2 cellular contexts compared by ENCODE assay signal in the genomic region with DNA sequence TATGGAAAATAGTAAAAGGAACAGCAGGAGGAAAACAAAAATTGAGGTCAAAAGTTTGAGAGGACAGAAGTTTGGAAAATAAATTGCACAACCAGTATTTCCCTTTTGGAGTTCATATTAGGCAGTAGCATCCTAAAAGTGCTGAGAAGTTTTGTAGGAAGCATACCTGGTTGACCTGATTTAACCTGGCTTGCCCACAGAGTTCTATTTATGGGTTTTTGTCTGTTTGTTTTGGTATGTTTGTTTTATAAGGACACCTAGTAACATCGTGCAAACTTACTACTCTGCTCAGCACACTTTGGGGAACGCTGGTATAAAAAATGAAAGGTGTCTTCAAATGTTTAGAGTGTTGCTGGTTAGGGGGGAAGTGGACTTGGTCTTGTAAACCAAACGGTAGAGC.
A peak's percentile ranks its signal among the peaks of the same experiment; 100 is the strongest.
TF ChIP-seq lines count a peak whose summit lies in the region.

No MANE protein-coding gene starts in this region.

TF ChIP-seq in liver, 16 proteins besides CTCF, POLR2A, EP300 and RAD21:
- TF ChIP-seq FOXA2 (IDR thresholded peaks at IDR 0.05) (peak; percentile 7), FOXA1 (IDR thresholded peaks at IDR 0.05) (no peak), NR2F2 (IDR thresholded peaks at IDR 0.05) (no peak), EGR1 (IDR thresholded peaks at IDR 0.05; ENCODE audit: low read depth in 2 of 2) (no peak), YY1 (IDR thresholded peaks at IDR 0.05) (no peak), JUND (IDR thresholded peaks at IDR 0.05) (peak; percentile 26 to 39), TAF1 (conservative IDR thresholded peaks at IDR 0.05) (no peak), HNF4G (IDR thresholded peaks at IDR 0.05) (peak; percentile 33), RXRA (IDR thresholded peaks at IDR 0.05) (peak; percentile 88 to 98), SP1 (IDR thresholded peaks at IDR 0.05) (peak; percentile 89), GABPA (IDR thresholded peaks at IDR 0.05 in 1 of 2, conservative IDR thresholded peaks at IDR 0.05 in 1 of 2) (no peak), HNF4A (conservative IDR thresholded peaks at IDR 0.05) (peak; percentile 43 to 74)
- TF ChIP-seq, protein P1, sequence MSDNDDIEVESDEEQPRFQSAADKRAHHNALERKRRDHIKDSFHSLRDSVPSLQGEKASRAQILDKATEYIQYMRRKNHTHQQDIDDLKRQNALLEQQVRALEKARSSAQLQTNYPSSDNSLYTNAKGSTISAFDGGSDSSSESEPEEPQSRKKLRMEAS (IDR thresholded peaks at IDR 0.05), result peak; percentile 48
- TF ChIP-seq, protein P2, sequence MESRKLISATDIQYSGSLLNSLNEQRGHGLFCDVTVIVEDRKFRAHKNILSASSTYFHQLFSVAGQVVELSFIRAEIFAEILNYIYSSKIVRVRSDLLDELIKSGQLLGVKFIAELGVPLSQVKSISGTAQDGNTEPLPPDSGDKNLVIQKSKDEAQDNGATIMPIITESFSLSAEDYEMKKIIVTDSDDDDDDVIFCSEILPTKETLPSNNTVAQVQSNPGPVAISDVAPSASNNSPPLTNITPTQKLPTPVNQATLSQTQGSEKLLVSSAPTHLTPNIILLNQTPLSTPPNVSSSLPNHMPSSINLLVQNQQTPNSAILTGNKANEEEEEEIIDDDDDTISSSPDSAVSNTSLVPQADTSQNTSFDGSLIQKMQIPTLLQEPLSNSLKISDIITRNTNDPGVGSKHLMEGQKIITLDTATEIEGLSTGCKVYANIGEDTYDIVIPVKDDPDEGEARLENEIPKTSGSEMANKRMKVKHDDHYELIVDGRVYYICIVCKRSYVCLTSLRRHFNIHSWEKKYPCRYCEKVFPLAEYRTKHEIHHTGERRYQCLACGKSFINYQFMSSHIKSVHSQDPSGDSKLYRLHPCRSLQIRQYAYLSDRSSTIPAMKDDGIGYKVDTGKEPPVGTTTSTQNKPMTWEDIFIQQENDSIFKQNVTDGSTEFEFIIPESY (IDR thresholded peaks at IDR 0.05), result peak; percentile 36
- TF ChIP-seq, protein P3, sequence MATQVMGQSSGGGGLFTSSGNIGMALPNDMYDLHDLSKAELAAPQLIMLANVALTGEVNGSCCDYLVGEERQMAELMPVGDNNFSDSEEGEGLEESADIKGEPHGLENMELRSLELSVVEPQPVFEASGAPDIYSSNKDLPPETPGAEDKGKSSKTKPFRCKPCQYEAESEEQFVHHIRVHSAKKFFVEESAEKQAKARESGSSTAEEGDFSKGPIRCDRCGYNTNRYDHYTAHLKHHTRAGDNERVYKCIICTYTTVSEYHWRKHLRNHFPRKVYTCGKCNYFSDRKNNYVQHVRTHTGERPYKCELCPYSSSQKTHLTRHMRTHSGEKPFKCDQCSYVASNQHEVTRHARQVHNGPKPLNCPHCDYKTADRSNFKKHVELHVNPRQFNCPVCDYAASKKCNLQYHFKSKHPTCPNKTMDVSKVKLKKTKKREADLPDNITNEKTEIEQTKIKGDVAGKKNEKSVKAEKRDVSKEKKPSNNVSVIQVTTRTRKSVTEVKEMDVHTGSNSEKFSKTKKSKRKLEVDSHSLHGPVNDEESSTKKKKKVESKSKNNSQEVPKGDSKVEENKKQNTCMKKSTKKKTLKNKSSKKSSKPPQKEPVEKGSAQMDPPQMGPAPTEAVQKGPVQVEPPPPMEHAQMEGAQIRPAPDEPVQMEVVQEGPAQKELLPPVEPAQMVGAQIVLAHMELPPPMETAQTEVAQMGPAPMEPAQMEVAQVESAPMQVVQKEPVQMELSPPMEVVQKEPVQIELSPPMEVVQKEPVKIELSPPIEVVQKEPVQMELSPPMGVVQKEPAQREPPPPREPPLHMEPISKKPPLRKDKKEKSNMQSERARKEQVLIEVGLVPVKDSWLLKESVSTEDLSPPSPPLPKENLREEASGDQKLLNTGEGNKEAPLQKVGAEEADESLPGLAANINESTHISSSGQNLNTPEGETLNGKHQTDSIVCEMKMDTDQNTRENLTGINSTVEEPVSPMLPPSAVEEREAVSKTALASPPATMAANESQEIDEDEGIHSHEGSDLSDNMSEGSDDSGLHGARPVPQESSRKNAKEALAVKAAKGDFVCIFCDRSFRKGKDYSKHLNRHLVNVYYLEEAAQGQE (IDR thresholded peaks at IDR 0.05), result no peak
- TF ChIP-seq, protein P4, sequence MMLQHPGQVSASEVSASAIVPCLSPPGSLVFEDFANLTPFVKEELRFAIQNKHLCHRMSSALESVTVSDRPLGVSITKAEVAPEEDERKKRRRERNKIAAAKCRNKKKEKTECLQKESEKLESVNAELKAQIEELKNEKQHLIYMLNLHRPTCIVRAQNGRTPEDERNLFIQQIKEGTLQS (IDR thresholded peaks at IDR 0.05), result no peak
TF ChIP-seq in liver: peak in this region for 8.

TF ChIP-seq in HepG2, 621 proteins besides CTCF, POLR2A, EP300 and RAD21:
- no peak for TF ChIP-seq AKAP8 (CRISPR knock-in tag; IDR thresholded peaks at IDR 0.05)
- TF ChIP-seq, protein P5, sequence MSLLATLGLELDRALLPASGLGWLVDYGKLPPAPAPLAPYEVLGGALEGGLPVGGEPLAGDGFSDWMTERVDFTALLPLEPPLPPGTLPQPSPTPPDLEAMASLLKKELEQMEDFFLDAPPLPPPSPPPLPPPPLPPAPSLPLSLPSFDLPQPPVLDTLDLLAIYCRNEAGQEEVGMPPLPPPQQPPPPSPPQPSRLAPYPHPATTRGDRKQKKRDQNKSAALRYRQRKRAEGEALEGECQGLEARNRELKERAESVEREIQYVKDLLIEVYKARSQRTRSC (CRISPR knock-in tag; IDR thresholded peaks at IDR 0.05; ENCODE audit: low read depth), result no peak
- no peak for TF ChIP-seq TEAD3 (CRISPR knock-in tag; optimal IDR thresholded peaks at IDR 0.05; ENCODE audit: borderline replicate concordance)
- no peak for TF ChIP-seq MEIS2 (CRISPR knock-in tag; IDR thresholded peaks at IDR 0.05)
- TF ChIP-seq MBNL3 (CRISPR knock-in tag; conservative IDR thresholded peaks at IDR 0.05), result no peak
- no peak for TF ChIP-seq KLF15 (CRISPR knock-in tag; IDR thresholded peaks at IDR 0.05; ENCODE audit: borderline replicate concordance)
- TF ChIP-seq FLYWCH1 (CRISPR knock-in tag; IDR thresholded peaks at IDR 0.05), result no peak
- no peak for TF ChIP-seq HNRNPH1 (optimal IDR thresholded peaks at IDR 0.05; ENCODE audit: low read depth, low read length)
TF ChIP-seq in HepG2: peak in this region for 0.
